In genomic region chr5:150000990-150001659, GRCh38 we compare ENCODE assay signal across 8 cellular contexts. TPM values are rescaled to one million over a fixed set of nuclear protein-coding genes. Genes with fewer than 3 reads are reported as not detected.
DNase-seq lines count a peak whose midpoint lies in the region; ATAC-seq, FAIRE-seq and TF ChIP-seq lines count a peak whose summit lies in the region.

No MANE protein-coding gene starts in this region.

- no peak for DNase-seq in GM12892 (ENCODE audit: insufficient read length)
- peak in 4 of 5 donors; percentile 17 to 51 (median 30) for DNase-seq in T-helper 1 cell
- no peak for DNase-seq in immature natural killer cell
- peak; percentile 10 to 19 (median 12) for DNase-seq in stimulated activated CD4-positive, alpha-beta T cell treated with anti-CD3 and anti-CD28 coated beads, Interleukin-12 subunit alpha, Interleukin-12 subunit beta, amount 100 ng/mL, for 48 hours (ENCODE audit: low read depth in 2 of 3, low spot score in 1 of 3)
- no peak for DNase-seq in GM13977 (ENCODE audit: low spot score)
- no peak for DNase-seq in occipital lobe (lab: John Stamatoyannopoulos, UW)

- H3K27ac Mint-ChIP-seq in brain (peak overlapping the region; percentile 89 to 96 (median 95)), immature natural killer cell (peak overlapping the region; percentile 90 to 98 (median 94))

- in situ Hi-C loops in GM13977 (cut with MboI; ENCODE audit: low pct_unique_long_range_greater_than_20kb, low sequenced_read_pairs, unreplicated experiment), result no loop called here

- TF ChIP-seq POLR2A in GM12892 (IDR thresholded peaks at IDR 0.05; ENCODE audit: low read depth, low read length), result no peak

- H3K36me3 Mint-ChIP-seq in brain, result peaks cover 22% of the 10 kb centered on the region
- peaks cover 9 to 19% (median 9%) of the 10 kb centered on the region in 3 donors for H3K36me3 Mint-ChIP-seq in immature natural killer cell

- H3K9me3 Mint-ChIP-seq in brain (no peaks in the 10 kb centered on the region), immature natural killer cell (no peaks in the 10 kb centered on the region)

- H3K4me3 Mint-ChIP-seq in brain (peak overlapping the region; percentile 94 to 99 (median 97)), immature natural killer cell (peak overlapping the region; percentile 93 to 98 (median 96))

- H3K4me1 Mint-ChIP-seq in brain (peaks cover 49% of the 10 kb centered on the region), immature natural killer cell (peaks cover 35 to 53% of the 10 kb centered on the region in 2 donors)

- peak; percentile 30 for ATAC-seq in HG03135 (IDR thresholded peaks at IDR 0.05; ENCODE audit: unreplicated experiment)

- H3K27me3 Mint-ChIP-seq in brain (peaks cover 13% of the 10 kb centered on the region), immature natural killer cell (ENCODE audit: low read depth in 3 of 3) (peaks cover 2 to 14% (median 2%) of the 10 kb centered on the region in 3 donors)

- FAIRE-seq in GM12892 (lab: Jason Lieb, UNC), result peak; percentile 81

- no peak for TF ChIP-seq CTCF in brain (conservative IDR thresholded peaks at IDR 0.05)
- no peak for TF ChIP-seq CTCF in GM13977 (IDR thresholded peaks at IDR 0.05; ENCODE audit: extremely low read depth, insufficient read depth, missing control alignments)

RNA-seq across cellular contexts. Expression of gene HMGXB3, which starts 0.6 kb away (rescaled TPM):
- polyA plus RNA-seq in GM12892 (2012; ENCODE audit: missing spikeins), result 24.1 TPM
- 20.7 TPM for polyA plus RNA-seq in brain (ENCODE audit: insufficient read depth, low read depth, low replicate concordance)
- 10 to 100 TPM in 2 of 3 donors, 1 to 10 TPM in 1; 5.2 to 16.2 (median 12.7) TPM for polyA plus RNA-seq in immature natural killer cell
- 19.8 TPM for total RNA-seq in occipital lobe

RNA-seq across cellular contexts. Expression of gene TIGD6, which starts 0.7 kb away (rescaled TPM):
- polyA plus RNA-seq in GM12892 (2012; ENCODE audit: missing spikeins), result 2.6 TPM
- polyA plus RNA-seq in brain (ENCODE audit: insufficient read depth, low read depth, low replicate concordance) (5.6 TPM), immature natural killer cell (1 to 10 TPM in 2 of 3 donors, under 1 TPM in 1; 0.48 to 2.0 (median 1.1) TPM)
- 5.1 TPM for total RNA-seq in occipital lobe

RNA-seq across cellular contexts. Expression of gene SLC26A2, which starts 40.6 kb away (rescaled TPM):
- 1.8 TPM for polyA plus RNA-seq in GM12892 (2012; ENCODE audit: missing spikeins)
- polyA plus RNA-seq in brain (ENCODE audit: insufficient read depth, low read depth, low replicate concordance) (13.1 TPM), immature natural killer cell (1 to 10 TPM; 2.4 to 3.6 (median 2.4) TPM)
- 13.6 TPM for total RNA-seq in occipital lobe

RNA-seq across cellular contexts. Expression of gene PDE6A, which starts 56.5 kb away (rescaled TPM):
- polyA plus RNA-seq in GM12892 (2012; ENCODE audit: missing spikeins), result not detected
- polyA plus RNA-seq in brain (ENCODE audit: insufficient read depth, low read depth, low replicate concordance) (1.5 TPM), immature natural killer cell (not detected)
- not detected for total RNA-seq in occipital lobe

Comparison
In these comparisons a context has a peak if more than half of its experiments do, and no peak if none do; other contexts are left out.
1. DNase-seq: peak in T-helper 1 cell (4 of 5) and stimulated activated CD4-positive, alpha-beta T cell treated with anti-CD3 and anti-CD28 coated beads, Interleukin-12 subunit alpha, Interleukin-12 subunit beta, amount 100 ng/mL, for 48 hours (3 of 3); none in GM12892 (single experiment), immature natural killer cell (0 of 3), GM13977 (single experiment) and occipital lobe (single experiment).